In genomic region chr3:190070623-190071347, GRCh38 we compare ENCODE assay signal across 20 cellular contexts. TPM values are rescaled to one million over a fixed set of nuclear protein-coding genes. Genes with fewer than 3 reads are reported as not detected.
DNase-seq lines count a peak whose midpoint lies in the region; ATAC-seq, FAIRE-seq and TF ChIP-seq lines count a peak whose summit lies in the region.
"Had no signal": no experiment of that assay in that cellular context is flagged by ENCODE, and none has a peak within 500 bp of the region (broad histone marks: within the 10 kb centered on the region; RNA-seq: fewer than 3 reads in every experiment).

No MANE protein-coding gene starts in this region.

- no peak for TF ChIP-seq EP300 in HepG2 (IDR thresholded peaks at IDR 0.05; ENCODE audit: low read depth in 2 of 2, low read length in 2 of 2)
- TF ChIP-seq EP300 in HepG2 (CRISPR knock-in tag; IDR thresholded peaks at IDR 0.05; ENCODE audit: borderline replicate concordance), result no peak

- H3K27ac ChIP-seq in HepG2 (ENCODE audit: extremely low read length, insufficient read depth, low read length), result no peak overlapping the region
- H3K27ac ChIP-seq: esophagus squamous epithelium, vagina had no signal

- H4K20me1 ChIP-seq in HepG2 (ENCODE audit: insufficient read depth, low read length), result no peaks in the 10 kb centered on the region

- no peak overlapping the region for H2AFZ ChIP-seq in HepG2 (ENCODE audit: low read length)

- CTCF ChIA-PET in HepG2 (lab: Yijun Ruan, JAX; ENCODE audit: low intra/inter-chr PET ratio, low total read pairs), result no interaction called here

- H3K4me2 ChIP-seq in HepG2 (ENCODE audit: low read depth, low read length), result no peak overlapping the region

- BruUV-seq in HepG2 (replicated peaks; lab: Mats Ljungman, UMichigan), result no TSS peak

- TF ChIP-seq CTCF in AG10803 (conservative IDR thresholded peaks at IDR 0.05; ENCODE audit: low read length), result no peak
- TF ChIP-seq CTCF in bronchial epithelial cell (IDR thresholded peaks at IDR 0.05; ENCODE audit: insufficient read depth, low read length, severe bottlenecking), result no peak
- TF ChIP-seq CTCF in HepG2 (CRISPR knock-in tag; IDR thresholded peaks at IDR 0.05), result no peak
- no peak for TF ChIP-seq CTCF in HFFc6 (IDR thresholded peaks at IDR 0.05)

- H3K27me3 ChIP-seq in bronchial epithelial cell (ENCODE audit: control insufficient read depth, insufficient read depth, low read length), result no peaks in the 10 kb centered on the region
- H3K27me3 ChIP-seq in HepG2 (ENCODE audit: control insufficient read depth in 1 of 2, insufficient read depth in 2 of 2, low read length in 2 of 2), result no peaks in the 10 kb centered on the region
- H3K27me3 ChIP-seq: esophagus squamous epithelium, vagina had no signal

- H3K9ac ChIP-seq in HepG2 (ENCODE audit: insufficient read depth, low read depth, low read length), result no peak overlapping the region

- H3K36me3 Mint-ChIP-seq in HFFc6 (ENCODE audit: low read depth), result peaks cover 6% of the 10 kb centered on the region

- DNase-seq in AG10803 (ENCODE audit: low read depth), result peak; percentile 14
- DNase-seq in M059J (ENCODE audit: low read depth), result peak; percentile 68
- DNase-seq in bronchial epithelial cell (ENCODE audit: low read depth), result peak; percentile 72
- DNase-seq in HepG2 (ENCODE audit: low spot score), result peak; percentile 6
- DNase-seq in HFFc6, result no peak
- no peak for DNase-seq in NCI-H526 (lab: John Stamatoyannopoulos, UW)
- DNase-seq in foreskin melanocyte, result no peak
- DNase-seq: activated B cell treated with CpG ODN at 0.5 μM for 24 hours; AML-193; Calu3; esophagus squamous epithelium; hippocampal formation; NCI-H1436; NCI-H524 treated with DMSO at 0.1 percent for 48 hours; stimulated activated naive CD8-positive, alpha-beta T cell treated with anti-CD3 and anti-CD28 coated beads, Interleukin-15, amount 100 ng/mL, for 72 hours had no signal

- in situ Hi-C loops in HepG2 (cut with HindIII; ENCODE audit: extremely low pct_ligation_motif_present, low pct_unique_long_range_greater_than_20kb), result no loop called here

- H3K4me3 ChIP-seq in AG10803 (ENCODE audit: low read length) (no peak overlapping the region), bronchial epithelial cell (ENCODE audit: low read depth, low read length) (no peak overlapping the region), HepG2 (replicated peaks in 1 of 3; ENCODE audit: insufficient read depth in 1 of 3, low read depth in 2 of 3, low read length in 3 of 3) (no peak overlapping the region)
- H3K4me3 ChIP-seq: esophagus squamous epithelium, vagina had no signal

- intact Hi-C loops in HepG2 (cut with micrococcal nuclease; ENCODE audit: unreplicated experiment), result no loop called here

- ATAC-seq in HepG2, result no peak
- no peak for ATAC-seq in GM18873 (IDR thresholded peaks at IDR 0.05; ENCODE audit: low FRiP score, unreplicated experiment)
- ATAC-seq: left lobe of liver; stimulated activated naive CD8-positive, alpha-beta T cell treated with anti-CD3 and anti-CD28 coated beads, Interleukin-15, amount 100 ng/mL, for 72 hours had no signal

- no peak for TF ChIP-seq POLR2A in HepG2 (IDR thresholded peaks at IDR 0.05; ENCODE audit: insufficient read depth in 1 of 2, low read depth in 2 of 2, low read length in 2 of 2)

- H3K36me3 ChIP-seq in bronchial epithelial cell (ENCODE audit: control insufficient read depth, insufficient read depth, low read length), result no peaks in the 10 kb centered on the region
- H3K36me3 ChIP-seq in HepG2 (replicated peaks in 1 of 2; ENCODE audit: control insufficient read depth in 1 of 2, insufficient read depth in 2 of 2, low read length in 2 of 2), result no peaks in the 10 kb centered on the region
- H3K36me3 ChIP-seq: esophagus squamous epithelium, vagina had no signal

- no peaks in the 10 kb centered on the region for H3K9me3 Mint-ChIP-seq in HFFc6
- H3K9me3 Mint-ChIP-seq: activated B cell treated with CpG ODN at 0.5 μM for 24 hours; dendritic cell treated with granulocyte-macrophage colony-stimulating factor and Interleukin-4, amounts not matched to agents 40 ng/mL and 50 ng/mL, for 4 days; stimulated activated naive CD8-positive, alpha-beta T cell treated with anti-CD3 and anti-CD28 coated beads, Interleukin-15, amount 100 ng/mL, for 72 hours; T-helper 1 cell treated with Interleukin-12 subunit alpha and Interleukin-12 subunit beta and Interleukin-4 antibody, amounts not matched to agents 30 μg/mL and 1 μg/mL, for 36 hours had no signal

- H3K9me3 ChIP-seq in HepG2 (ENCODE audit: low read length), result no peaks in the 10 kb centered on the region
- H3K9me3 ChIP-seq: esophagus squamous epithelium, vagina had no signal

- H3K4me1 ChIP-seq in HepG2 (ENCODE audit: insufficient read depth, low read length), result no peaks in the 10 kb centered on the region
- H3K4me1 ChIP-seq: vagina had no signal

- FAIRE-seq in bronchial epithelial cell (lab: Jason Lieb, UNC) (no peak), HepG2 (lab: Jason Lieb, UNC) (no peak)

- H3K79me2 ChIP-seq in HepG2 (ENCODE audit: insufficient read depth, low read length), result no peaks in the 10 kb centered on the region

- no peak overlapping the region for H3K4me3 Mint-ChIP-seq in HFFc6
- H3K4me3 Mint-ChIP-seq: activated B cell treated with CpG ODN at 0.5 μM for 24 hours; dendritic cell treated with granulocyte-macrophage colony-stimulating factor and Interleukin-4, amounts not matched to agents 40 ng/mL and 50 ng/mL, for 4 days; stimulated activated naive CD8-positive, alpha-beta T cell treated with anti-CD3 and anti-CD28 coated beads, Interleukin-15, amount 100 ng/mL, for 72 hours; T-helper 1 cell treated with Interleukin-12 subunit alpha and Interleukin-12 subunit beta and Interleukin-4 antibody, amounts not matched to agents 30 μg/mL and 1 μg/mL, for 36 hours had no signal

- POLR2A ChIA-PET in HepG2 (lab: Yijun Ruan, JAX), result no interaction called here

- WGBS in HepG2 (ENCODE audit: low lambda C conversion rate), result 6% methylated on average over 5 of the region's 5 CpGs

- no peak overlapping the region; the same call in 1 of the 2 replicates for H3K27ac Mint-ChIP-seq in HFFc6
- H3K27ac Mint-ChIP-seq: activated B cell treated with CpG ODN at 0.5 μM for 24 hours; dendritic cell treated with granulocyte-macrophage colony-stimulating factor and Interleukin-4, amounts not matched to agents 40 ng/mL and 50 ng/mL, for 4 days; stimulated activated naive CD8-positive, alpha-beta T cell treated with anti-CD3 and anti-CD28 coated beads, Interleukin-15, amount 100 ng/mL, for 72 hours; T-helper 1 cell treated with Interleukin-12 subunit alpha and Interleukin-12 subunit beta and Interleukin-4 antibody, amounts not matched to agents 30 μg/mL and 1 μg/mL, for 36 hours had no signal

- no peaks in the 10 kb centered on the region for H3K27me3 Mint-ChIP-seq in HFFc6 (ENCODE audit: insufficient read depth)
- H3K27me3 Mint-ChIP-seq: activated B cell treated with CpG ODN at 0.5 μM for 24 hours; dendritic cell treated with granulocyte-macrophage colony-stimulating factor and Interleukin-4, amounts not matched to agents 40 ng/mL and 50 ng/mL, for 4 days had no signal

- H3K4me1 Mint-ChIP-seq in HFFc6 (ENCODE audit: low read depth), result peaks cover 57% of the 10 kb centered on the region
- H3K4me1 Mint-ChIP-seq: activated B cell treated with CpG ODN at 0.5 μM for 24 hours; stimulated activated naive CD8-positive, alpha-beta T cell treated with anti-CD3 and anti-CD28 coated beads, Interleukin-15, amount 100 ng/mL, for 72 hours had no signal

- TF ChIP-seq RAD21 in HepG2 (CRISPR knock-in tag; IDR thresholded peaks at IDR 0.05), result no peak

TF ChIP-seq in HepG2, 621 proteins besides CTCF, POLR2A, EP300 and RAD21:
- TF ChIP-seq MAFK (conservative IDR thresholded peaks at IDR 0.05 in 1 of 2, IDR thresholded peaks at IDR 0.05 in 1 of 2; ENCODE audit: low read length in 2 of 2), result peak; percentile 12 to 49; a peak in 1 of 4 replicates
- TF ChIP-seq MXD1 (CRISPR knock-in tag; IDR thresholded peaks at IDR 0.05), result no peak

RNA-seq across cellular contexts. Expression of gene P3H2, which starts 49.9 kb away (rescaled TPM):
- 95.5 and 147 TPM in 2 replicates for total RNA-seq in M059J (2014; rRNA removed; shearing (Covaris generic))
- 7.6 and 14.6 TPM in 2 replicates for total RNA-seq in bronchial epithelial cell
- total RNA-seq in HepG2 (2016; rRNA removed; fragmentation: Illumina TruSeq; extraction: Trizol), result not detected in 2 replicates
- total RNA-seq in HepG2 (2016; cell fraction: cytosol; rRNA removed; fragmentation: Illumina TruSeq; extraction: Trizol; ENCODE audit: low read depth), result not detected in 2 replicates
- total RNA-seq in HepG2 (2016; cell fraction: insoluble cytoplasmic fraction; rRNA removed; fragmentation: Illumina TruSeq; extraction: Trizol), result not detected in 2 replicates
- not detected in 2 replicates for total RNA-seq in HepG2 (2016; cell fraction: membrane; rRNA removed; fragmentation: Illumina TruSeq; extraction: Trizol)
- not detected in 2 replicates for total RNA-seq in HepG2 (2016; cell fraction: nucleus; rRNA removed; fragmentation: Illumina TruSeq; extraction: Trizol)
- not detected in 2 replicates for polyA plus RNA-seq in HepG2 (2011; rRNA removed)
- polyA plus RNA-seq in HepG2 (2011; cell fraction: cytosol; rRNA removed), result 0.11 TPM in 1 of 2 replicates, not detected in the other
- not detected in 2 replicates for polyA plus RNA-seq in HepG2 (2011; cell fraction: nucleus; rRNA removed)
- polyA plus RNA-seq in HepG2 (2012), result not detected in 2 replicates
- not detected in 2 replicates for polyA plus RNA-seq in HepG2 (2016; cell fraction: cytosol; fragmentation: Illumina TruSeq; extraction: Trizol; ENCODE audit: low read depth)
- polyA plus RNA-seq in HepG2 (2016; cell fraction: insoluble cytoplasmic fraction; fragmentation: Illumina TruSeq; extraction: Trizol; ENCODE audit: low read depth), result not detected in 2 replicates
- polyA plus RNA-seq in HepG2 (2016; cell fraction: membrane; fragmentation: Illumina TruSeq; extraction: Trizol; ENCODE audit: low read depth), result not detected in 2 replicates
- not detected in 2 replicates for polyA plus RNA-seq in HepG2 (2016; cell fraction: nucleus; fragmentation: Illumina TruSeq; extraction: Trizol; ENCODE audit: insufficient read depth, low read depth)
- polyA minus RNA-seq in HepG2 (2011; rRNA and poly(A)+ RNA removed; ENCODE audit: low replicate concordance), result not detected in 2 replicates
- not detected in 2 replicates for polyA minus RNA-seq in HepG2 (2011; cell fraction: cytosol; rRNA and poly(A)+ RNA removed)
- polyA minus RNA-seq in HepG2 (2011; cell fraction: nucleus; rRNA and poly(A)+ RNA removed), result not detected in 2 replicates
- total RNA-seq in HFFc6 (2021; fragmentation: NEBNext Ultra II Directional; extraction: Animal tissue kit (Norgen Biotek cat#: 25700)), result 10 to 100 TPM; 37.6 to 43.2 (median 39.5) TPM
- total RNA-seq: activated B cell treated with CpG ODN at 0.5 μM for 24 hours had no signal

Comparison
In these comparisons a context has a peak if more than half of its experiments do, and no peak if none do; other contexts are left out.
1. DNase-seq: peak in AG10803 (single experiment), M059J (single experiment), bronchial epithelial cell (single experiment) and HepG2 (single experiment); none in HFFc6 (single experiment), NCI-H526 (0 of 2) and foreskin melanocyte (single experiment).